9 cellular contexts compared by ENCODE assay signal in genomic region chr20:46894579-46894958, GRCh38. TPM values are rescaled to one million over a fixed set of nuclear protein-coding genes. Genes with fewer than 3 reads are reported as not detected.
DNase-seq lines count a peak whose midpoint lies in the region; ATAC-seq and TF ChIP-seq lines count a peak whose summit lies in the region.
"Had no signal": no experiment of that assay in that cellular context is flagged by ENCODE, and none has a peak within 500 bp of the region (broad histone marks: within the 10 kb centered on the region; RNA-seq: fewer than 3 reads in every experiment).

EYA2 (plus strand) TSS chr20:46894843; CDS start chr20:46990011, 95,168 bp downstream.

- TF ChIP-seq CTCF in glutamatergic neuron (IDR thresholded peaks at IDR 0.05; ENCODE audit: partially characterized antibody, unreplicated experiment) (no peak), progenitor cell of endocrine pancreas (IDR thresholded peaks at IDR 0.05; ENCODE audit: unreplicated experiment) (no peak)

- peaks cover 11% of the 10 kb centered on the region for H3K9me3 Mint-ChIP-seq in glutamatergic neuron (ENCODE audit: unreplicated experiment)
- peaks cover 7% of the 10 kb centered on the region for H3K9me3 Mint-ChIP-seq in progenitor cell of endocrine pancreas (ENCODE audit: low read depth)
- peaks cover 0 to 10% (median 5%) of the 10 kb centered on the region in 9 donors for H3K9me3 Mint-ChIP-seq in naive thymus-derived CD8-positive, alpha-beta T cell

- intact Hi-C loops in posterior vena cava (cut with DNase I) = no loop called here

- POLR2A ChIA-PET in naive thymus-derived CD8-positive, alpha-beta T cell (lab: Charles Lee) = no interaction called here

- peak within 1 kb of the TSS; percentile 89 for H3K27ac Mint-ChIP-seq in glutamatergic neuron (ENCODE audit: unreplicated experiment)
- H3K27ac Mint-ChIP-seq in progenitor cell of endocrine pancreas = peak within 1 kb of the TSS; percentile 67
- no peak within 1 kb of the TSS for H3K27ac Mint-ChIP-seq in naive thymus-derived CD8-positive, alpha-beta T cell

- H3K4me3 Mint-ChIP-seq in glutamatergic neuron (ENCODE audit: unreplicated experiment) (peak within 1 kb of the TSS; percentile 98), progenitor cell of endocrine pancreas (ENCODE audit: low read depth) (peak within 1 kb of the TSS; percentile 61)
- H3K4me3 Mint-ChIP-seq in naive thymus-derived CD8-positive, alpha-beta T cell = no peak within 1 kb of the TSS

- H3K36me3 Mint-ChIP-seq in glutamatergic neuron (ENCODE audit: unreplicated experiment) = peaks cover 5% of the 10 kb centered on the region
- H3K36me3 Mint-ChIP-seq in progenitor cell of endocrine pancreas (ENCODE audit: insufficient read depth) = peaks cover 4% of the 10 kb centered on the region
- no peaks in the 10 kb centered on the region for H3K36me3 Mint-ChIP-seq in naive thymus-derived CD8-positive, alpha-beta T cell

- H3K4me1 Mint-ChIP-seq in glutamatergic neuron (ENCODE audit: low read depth, unreplicated experiment) (peaks cover 40% of the 10 kb centered on the region), progenitor cell of endocrine pancreas (ENCODE audit: low read depth) (peaks cover 12% of the 10 kb centered on the region)
- peaks cover 0 to 3% (median 0%) of the 10 kb centered on the region in 4 donors for H3K4me1 Mint-ChIP-seq in naive thymus-derived CD8-positive, alpha-beta T cell

- ATAC-seq in naive thymus-derived CD8-positive, alpha-beta T cell = no peak
- ATAC-seq: left lung had no signal

- H3K27me3 Mint-ChIP-seq in glutamatergic neuron (ENCODE audit: unreplicated experiment) (peaks cover 2% of the 10 kb centered on the region), progenitor cell of endocrine pancreas (peaks cover 73% of the 10 kb centered on the region)
- H3K27me3 Mint-ChIP-seq in naive thymus-derived CD8-positive, alpha-beta T cell = peaks cover 34 to 67% (median 43%) of the 10 kb centered on the region in 5 donors

- DNase-seq in DMS53 (lab: John Stamatoyannopoulos, UW) = peak; percentile 84
- DNase-seq in NCI-H69 (lab: John Stamatoyannopoulos, UW) = peak; percentile 64
- DNase-seq in glutamatergic neuron = peak; percentile 66
- DNase-seq in progenitor cell of endocrine pancreas (ENCODE audit: low spot score, unreplicated experiment) = peak; percentile 14
- no peak for DNase-seq in kidney glomerular epithelial cell (lab: John Stamatoyannopoulos, UW)
- no peak for DNase-seq in GM19238 (ENCODE audit: insufficient read length, low spot score)
- no peak for DNase-seq in posterior vena cava (ENCODE audit: low spot score)
- DNase-seq in naive thymus-derived CD8-positive, alpha-beta T cell = no peak

RNA-seq across cellular contexts. Expression of gene EYA2, which starts in this region (rescaled TPM):
- 94.1 TPM for total RNA-seq in glutamatergic neuron (ENCODE audit: unreplicated experiment)
- 0.53 and 0.73 TPM in 2 replicates for total RNA-seq in progenitor cell of endocrine pancreas
- 10 to 100 TPM in 1 of 2 donors, 1 to 10 TPM in 1; 9.1 to 14.4 TPM for total RNA-seq in posterior vena cava
- not detected for total RNA-seq in naive thymus-derived CD8-positive, alpha-beta T cell
- not detected for polyA plus RNA-seq in naive thymus-derived CD8-positive, alpha-beta T cell

Comparison
In these comparisons a context has a peak if more than half of its experiments do, and no peak if none do; other contexts are left out.
1. Peak in DNase-seq in progenitor cell of endocrine pancreas; RNA of the gene not detected or under 1 TPM.
2. DNase-seq: peak in DMS53 (single experiment), NCI-H69 (single experiment) and glutamatergic neuron (single experiment); none in kidney glomerular epithelial cell (single experiment), GM19238 (single experiment), posterior vena cava (single experiment) and naive thymus-derived CD8-positive, alpha-beta T cell (0 of 10).
3. H3K27ac Mint-ChIP-seq: peak in glutamatergic neuron (single experiment) and progenitor cell of endocrine pancreas (single experiment); none in naive thymus-derived CD8-positive, alpha-beta T cell (0 of 10).
4. H3K4me3 Mint-ChIP-seq: peak in glutamatergic neuron (single experiment) and progenitor cell of endocrine pancreas (single experiment); none in naive thymus-derived CD8-positive, alpha-beta T cell (0 of 10).